30 cellular contexts compared by ENCODE assay signal in the genomic region with DNA sequence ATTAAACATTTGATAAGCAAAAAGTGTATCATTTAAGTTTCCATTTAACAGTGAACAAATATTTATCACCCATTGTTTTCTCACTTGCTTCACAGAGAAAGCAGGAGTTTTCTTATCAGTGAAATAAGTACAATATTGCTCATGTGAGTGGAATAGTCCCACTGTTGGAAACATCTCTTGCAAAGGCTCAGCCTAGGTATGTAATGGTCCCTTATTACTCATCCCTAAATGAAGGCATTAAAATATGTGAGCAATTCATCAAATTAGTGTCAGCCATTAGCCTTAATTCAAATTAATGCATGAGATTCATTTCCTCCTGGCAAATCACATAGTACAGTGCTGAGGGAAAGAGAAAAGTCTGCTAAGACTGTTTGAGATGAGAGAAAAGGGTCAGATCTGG.
"Had no signal": no experiment of that assay in that cellular context is flagged by ENCODE, and none has a peak within 500 bp of the region (broad histone marks: within the 10 kb centered on the region; RNA-seq: fewer than 3 reads in every experiment).

No MANE protein-coding gene starts in this region.

- H3K27ac Mint-ChIP-seq: immature natural killer cell; nephron; stimulated activated naive B cell treated with anti-CD40 and anti-IgM and Interleukin-4, amounts not matched to agents 10 μg/mL and 1 μg/mL and 100 μg/mL, for 72 hours had no signal

- H3K4me3 Mint-ChIP-seq: immature natural killer cell; naive thymus-derived CD8-positive, alpha-beta T cell; nephron; neural crest cell; stimulated activated naive B cell treated with anti-CD40 and anti-IgM and Interleukin-4, amounts not matched to agents 10 μg/mL and 1 μg/mL and 100 μg/mL, for 72 hours had no signal

- H3K27ac ChIP-seq: left lung, lower lobe of right lung, pancreas, prostate gland, skin epidermis, stomach, testis, thyroid gland, transverse colon, upper lobe of left lung, vagina had no signal

- FAIRE-seq: islet of Langerhans, kidney, pancreas had no signal

- H3K4me3 ChIP-seq: left lung, lower lobe of right lung, pancreas, prostate gland, skin epidermis, stomach, testis, thyroid gland, transverse colon, upper lobe of left lung, vagina had no signal

- H3K27me3 ChIP-seq: left lung, pancreas, stomach, testis, thyroid gland, transverse colon, upper lobe of left lung, vagina had no signal

- DNase-seq: immature natural killer cell; kidney; left colon; left lung; lower lobe of right lung; mammary epithelial cell; mesenchymal stem cell; naive thymus-derived CD8-positive, alpha-beta T cell; nucleus accumbens; pancreas; posterior cingulate gyrus; retina; right cardiac atrium; stimulated activated CD4-positive, alpha-beta T cell treated with anti-CD3 and anti-CD28 coated beads, Interleukin-12 subunit alpha, Interleukin-12 subunit beta, amount 100 ng/mL, for 4 hours; stimulated activated CD4-positive, alpha-beta T cell treated with anti-CD3 and anti-CD28 coated beads, Interleukin-15, amount 100 ng/mL, for 24 hours; stimulated activated CD4-positive, alpha-beta T cell treated with anti-CD3 and anti-CD28 coated beads, Interleukin-2, amount 100 ng/mL, for 24 hours; stimulated activated CD4-positive, alpha-beta T cell treated with anti-CD3 and anti-CD28 coated beads, Interleukin-4, amount 100 ng/mL, for 1 hour; stimulated activated naive B cell treated with anti-CD40 and anti-IgM and Interleukin-4, amounts not matched to agents 10 μg/mL and 1 μg/mL and 100 μg/mL, for 72 hours; stimulated activated naive CD8-positive, alpha-beta T cell treated with anti-CD3 and anti-CD28 coated beads, Interleukin-15, Interleukin-2, amounts not matched to agents 100 U/mL and 50 U/mL, for 24 hours; stomach; testis; thyroid gland; transverse colon; upper lobe of left lung had no signal

- H3K9me3 Mint-ChIP-seq: immature natural killer cell; naive thymus-derived CD8-positive, alpha-beta T cell; nephron; neural crest cell; stimulated activated naive B cell treated with anti-CD40 and anti-IgM and Interleukin-4, amounts not matched to agents 10 μg/mL and 1 μg/mL and 100 μg/mL, for 72 hours had no signal

- H3K36me3 Mint-ChIP-seq: immature natural killer cell; naive thymus-derived CD8-positive, alpha-beta T cell; stimulated activated naive B cell treated with anti-CD40 and anti-IgM and Interleukin-4, amounts not matched to agents 10 μg/mL and 1 μg/mL and 100 μg/mL, for 72 hours had no signal

- H3K4me1 ChIP-seq: lower lobe of right lung, pancreas, prostate gland, testis, thyroid gland, upper lobe of left lung, vagina had no signal

- H3K9me3 ChIP-seq: left lung, lower lobe of right lung, pancreas, prostate gland, stomach, testis, thyroid gland, transverse colon, upper lobe of left lung, vagina had no signal

- H3K36me3 ChIP-seq: left lung, lower lobe of right lung, pancreas, prostate gland, stomach, thyroid gland, transverse colon, upper lobe of left lung, vagina had no signal
